ENCODE assay signal across 20 cellular contexts in genomic region chr12:126346087-126346486, GRCh38.
A peak's percentile ranks its signal among the peaks of the same experiment; 100 is the strongest.
DNase-seq lines count a peak whose midpoint lies in the region; ATAC-seq, FAIRE-seq and TF ChIP-seq lines count a peak whose summit lies in the region.
"Had no signal": no experiment of that assay in that cellular context is flagged by ENCODE, and none has a peak within 500 bp of the region (broad histone marks: within the 10 kb centered on the region; RNA-seq: fewer than 3 reads in every experiment).

No MANE protein-coding gene starts in this region.

- dilution Hi-C loops in mammary epithelial cell (cut with HindIII; ENCODE audit: low sequenced_read_pairs): no loop called here

- no peak overlapping the region for H3K9ac ChIP-seq in mammary epithelial cell (ENCODE audit: insufficient read depth, low read length)
- H3K9ac ChIP-seq in H1 (replicated peaks in 1 of 4; ENCODE audit: extremely low read depth in 1 of 4, low read depth in 3 of 4, low read length in 3 of 4): no peak overlapping the region

- H3K4me3 Mint-ChIP-seq in MCF 10A (ENCODE audit: unreplicated experiment): no peak overlapping the region
- H3K4me3 Mint-ChIP-seq in effector memory CD8-positive, alpha-beta T cell: no peak overlapping the region
- H3K4me3 Mint-ChIP-seq: CD14-positive monocyte had no signal

- POLR2A ChIA-PET in MCF 10A (lab: Yijun Ruan, JAX): no interaction called here
- POLR2A ChIA-PET in H1 (lab: Charles Lee; ENCODE audit: partially characterized antibody): no interaction called here

- CTCF ChIA-PET in MCF 10A (lab: Yijun Ruan, JAX) (interaction anchor here (0.7 kb wide), 1 partner anchor 47 kb away, joined by 3 read pairs; no protein-coding TSS in a partner anchor), mammary epithelial cell (lab: Charles Lee; ENCODE audit: low non-redundant PET) (no interaction called here), H1 (lab: Charles Lee; ENCODE audit: partially characterized antibody) (interaction anchor here (0.9 to 3.2 kb wide), 3 partner anchors 14 to 360 kb away, joined by 3 to 20 read pairs (median 3); no protein-coding TSS in a partner anchor)

- H3K27ac Mint-ChIP-seq in MCF 10A (ENCODE audit: low read depth, unreplicated experiment): no peak overlapping the region
- no peak overlapping the region for H3K27ac Mint-ChIP-seq in effector memory CD8-positive, alpha-beta T cell
- H3K27ac Mint-ChIP-seq: CD14-positive monocyte had no signal

- no peak overlapping the region for H4K5ac ChIP-seq in H1 (ENCODE audit: insufficient read length, low read depth, low read length)

- WGBS in mammary epithelial cell (ENCODE audit: low coverage, missing lambda C conversion rate): 65% methylated on average over 3 of the region's 3 CpGs
- 91% methylated on average over 3 of the region's 3 CpGs; no CpG with 5 or more reads in 1 of the 2 experiments for WGBS in H1 (ENCODE audit: extremely low coverage in 1 of 2, insufficient coverage in 1 of 2, insufficient read length in 1 of 2, insufficient replicate concordance in 2 of 2, low coverage in 1 of 2, low lambda C conversion rate in 2 of 2, missing lambda C conversion rate in 1 of 2), 2 experiments

- H3K14ac ChIP-seq in H1 (ENCODE audit: insufficient read length): no peak overlapping the region

- no peaks in the 10 kb centered on the region for H3K27me3 ChIP-seq in mammary epithelial cell (ENCODE audit: insufficient read depth, low read length)
- H3K27me3 ChIP-seq in H1 (replicated peaks in 1 of 4; ENCODE audit: control insufficient read depth in 3 of 4, extremely low read depth in 1 of 4, insufficient read depth in 3 of 4, low read length in 3 of 4): no peaks in the 10 kb centered on the region
- H3K27me3 ChIP-seq: SJSA1 had no signal

- H3K36me3 ChIP-seq in mammary epithelial cell (ENCODE audit: insufficient read depth, low read length) (no peaks in the 10 kb centered on the region), H1 (ENCODE audit: control insufficient read depth in 2 of 4, insufficient read depth in 4 of 4, low read length in 3 of 4) (no peaks in the 10 kb centered on the region)
- H3K36me3 ChIP-seq: SJSA1 had no signal

- H2BK20ac ChIP-seq in H1 (ENCODE audit: low read length): no peak overlapping the region

- in situ Hi-C loops in mammary epithelial cell (cut with MboI; ENCODE audit: low sequenced_read_pairs in 2 of 2): no loop called here

- H3K23me2 ChIP-seq in H1 (ENCODE audit: low read depth, low read length): no peaks in the 10 kb centered on the region

- no peaks in the 10 kb centered on the region for H3K27me3 Mint-ChIP-seq in MCF 10A (ENCODE audit: insufficient read depth, unreplicated experiment)
- H3K27me3 Mint-ChIP-seq in effector memory CD8-positive, alpha-beta T cell: no peaks in the 10 kb centered on the region

- H3K27ac ChIP-seq in mammary epithelial cell (ENCODE audit: insufficient read depth, low read depth, low read length): no peak overlapping the region
- H3K27ac ChIP-seq in H1 (ENCODE audit: low read depth, low read length): no peak overlapping the region
- H3K27ac ChIP-seq: PC-9, RWPE1, SJSA1 had no signal

- no peak overlapping the region for H3K23ac ChIP-seq in H1 (ENCODE audit: insufficient read length)

- H3K9me3 ChIP-seq in mammary epithelial cell (replicated peaks; ENCODE audit: insufficient read depth, low read length) (peaks cover 10% of the 10 kb centered on the region), H1 (ENCODE audit: insufficient read depth in 2 of 2, low read depth in 1 of 2, low read length in 1 of 2) (no peaks in the 10 kb centered on the region)
- H3K9me3 ChIP-seq: SJSA1 had no signal

- TF ChIP-seq CTCF in MCF 10A (IDR thresholded peaks at IDR 0.05; ENCODE audit: unreplicated experiment): peak; percentile 12
- no peak for TF ChIP-seq CTCF in mammary epithelial cell (conservative IDR thresholded peaks at IDR 0.05 in 1 of 2, IDR thresholded peaks at IDR 0.05 in 1 of 2; ENCODE audit: extremely low read depth in 1 of 2, insufficient read depth in 1 of 2, low read depth in 1 of 2, low read length in 2 of 2)
- TF ChIP-seq CTCF in NB4 (IDR thresholded peaks at IDR 0.05; ENCODE audit: low read depth, low read length): peak; percentile 22
- peak; percentile 12 to 21 (median 16); a peak in 3 of 4 replicates for TF ChIP-seq CTCF in H1 (IDR thresholded peaks at IDR 0.05; ENCODE audit: control extremely low read depth in 1 of 3, insufficient read depth in 1 of 3, low read depth in 1 of 3, low read length in 3 of 3)

- H3K36me3 Mint-ChIP-seq in MCF 10A (ENCODE audit: insufficient read depth, unreplicated experiment): peaks cover 4% of the 10 kb centered on the region
- no peaks in the 10 kb centered on the region for H3K36me3 Mint-ChIP-seq in effector memory CD8-positive, alpha-beta T cell (ENCODE audit: insufficient read depth)
- H3K36me3 Mint-ChIP-seq: CD14-positive monocyte had no signal

- H3K4me3 ChIP-seq in mammary epithelial cell (replicated peaks in 1 of 3; ENCODE audit: insufficient read depth in 1 of 3, low read depth in 2 of 3, low read length in 3 of 3) (no peak overlapping the region), NB4 (ENCODE audit: low read depth, low read length) (no peak overlapping the region), H1 (ENCODE audit: extremely low read depth in 1 of 4, insufficient read depth in 2 of 4, low read depth in 3 of 4, low read length in 4 of 4) (no peak overlapping the region)
- H3K4me3 ChIP-seq: PC-9, SJSA1 had no signal

- no peak overlapping the region for H4K8ac ChIP-seq in H1 (ENCODE audit: extremely low read depth, insufficient read depth, low read length)

- BruUV-seq in MCF 10A (replicated peaks; lab: Mats Ljungman, UMichigan): no TSS peak
- no TSS peak for BruUV-seq in mammary epithelial cell (replicated peaks; lab: Mats Ljungman, UMichigan)

- H2BK15ac ChIP-seq in H1 (ENCODE audit: low read length): no peak overlapping the region

- H3K4me1 ChIP-seq in mammary epithelial cell (ENCODE audit: insufficient read depth, low read length) (no peaks in the 10 kb centered on the region), H1 (replicated peaks in 1 of 4; ENCODE audit: control insufficient read depth in 3 of 4, insufficient read depth in 4 of 4, low read length in 3 of 4) (no peaks in the 10 kb centered on the region)
- H3K4me1 ChIP-seq: SJSA1 had no signal

- no peak overlapping the region for H3K4ac ChIP-seq in H1 (replicated peaks; ENCODE audit: insufficient read length, low read depth, low read length)

- no peak overlapping the region for H3K18ac ChIP-seq in H1 (ENCODE audit: extremely low read depth, low read length)

- H2BK12ac ChIP-seq in H1 (ENCODE audit: low read depth, low read length): no peak overlapping the region

- no peak overlapping the region for H4K91ac ChIP-seq in H1 (replicated peaks; ENCODE audit: insufficient read length, low read length)

- H3K4me2 ChIP-seq in mammary epithelial cell (ENCODE audit: insufficient read depth, low read depth, low read length) (no peak overlapping the region), H1 (ENCODE audit: insufficient read depth in 1 of 2, low read depth in 2 of 2, low read length in 2 of 2) (no peak overlapping the region)
- H3K4me2 ChIP-seq: PC-9 had no signal

- intact Hi-C loops in MCF 10A (cut with micrococcal nuclease): loop anchor here (2.0 to 5.0 kb wide), 2 partner anchors 271 to 401 kb away; no protein-coding TSS in a partner anchor
- intact Hi-C loops in mammary epithelial cell (cut with micrococcal nuclease): no loop called here

- no peak for FAIRE-seq in H1 (lab: Jason Lieb, UNC)

- H2BK5ac ChIP-seq in H1 (ENCODE audit: low read depth, low read length): no peak overlapping the region

- no peaks in the 10 kb centered on the region for H4K20me1 ChIP-seq in mammary epithelial cell (ENCODE audit: insufficient read depth, low read length)
- H4K20me1 ChIP-seq in H1 (replicated peaks in 1 of 2; ENCODE audit: control insufficient read depth in 1 of 2, insufficient read depth in 2 of 2, low read length in 2 of 2): no peaks in the 10 kb centered on the region

- no peaks in the 10 kb centered on the region for H3K4me1 Mint-ChIP-seq in MCF 10A (ENCODE audit: insufficient read depth, unreplicated experiment)
- no peaks in the 10 kb centered on the region for H3K4me1 Mint-ChIP-seq in effector memory CD8-positive, alpha-beta T cell (ENCODE audit: low read depth in 2 of 2)
- H3K4me1 Mint-ChIP-seq: CD14-positive monocyte had no signal

- H3K79me1 ChIP-seq in H1 (ENCODE audit: low read depth, low read length): no peaks in the 10 kb centered on the region

- H2AFZ ChIP-seq in mammary epithelial cell (ENCODE audit: low read depth, low read length): no peak overlapping the region
- H2AFZ ChIP-seq in H1 (ENCODE audit: low read length): no peak overlapping the region
- H2AFZ ChIP-seq: PC-9 had no signal

- H2AK5ac ChIP-seq in H1 (ENCODE audit: low read depth, low read length): no peak overlapping the region

- no peak for DNase-seq in MCF 10A (ENCODE audit: unreplicated experiment)
- DNase-seq in mammary epithelial cell: no peak
- DNase-seq in NB4 (ENCODE audit: low read depth): no peak
- no peak for DNase-seq in H1 (ENCODE audit: low read depth in 1 of 2, low spot score in 2 of 2)
- no peak for DNase-seq in midbrain (lab: John Stamatoyannopoulos, UW)
- DNase-seq in effector memory CD8-positive, alpha-beta T cell: no peak
- DNase-seq: ACHN, GDM1, NCI-H1417 treated with DMSO at 0.1 percent for 48 hours, NCI-H187 treated with DMSO at 0.1 percent for 48 hours, NCI-H2171, NCI-H526, PC-9, SW 1271, T-helper 2 cell had no signal

- no peak overlapping the region for H3K56ac ChIP-seq in H1 (replicated peaks; ENCODE audit: insufficient read length, low read depth, low read length)

- ATAC-seq in GM21423 (IDR thresholded peaks at IDR 0.05; ENCODE audit: unreplicated experiment): no peak
- no peak for ATAC-seq in effector memory CD8-positive, alpha-beta T cell (replicated peaks)
- ATAC-seq: HCT116 had no signal

- peak; percentile 38 to 51; a peak in 3 of 4 replicates for TF ChIP-seq RAD21 in H1 (IDR thresholded peaks at IDR 0.05 in 1 of 2, conservative IDR thresholded peaks at IDR 0.05 in 1 of 2; ENCODE audit: low read depth in 2 of 2, low read length in 2 of 2)

- no peak for TF ChIP-seq POLR2A in NB4 (IDR thresholded peaks at IDR 0.05; ENCODE audit: extremely low read depth, insufficient read length)
- TF ChIP-seq POLR2A in H1 (IDR thresholded peaks at IDR 0.05; ENCODE audit: control extremely low read depth in 1 of 2, low read depth in 2 of 2, low read length in 2 of 2): no peak

- TF ChIP-seq EP300 in H1 (IDR thresholded peaks at IDR 0.05; ENCODE audit: borderline replicate concordance in 1 of 2, low read depth in 2 of 2, low read length in 2 of 2): no peak

- no peaks in the 10 kb centered on the region for H3K9me3 Mint-ChIP-seq in MCF 10A (ENCODE audit: unreplicated experiment)
- H3K9me3 Mint-ChIP-seq in effector memory CD8-positive, alpha-beta T cell: peaks cover 0 to 6% of the 10 kb centered on the region in 2 donors

- no peak overlapping the region for H2BK120ac ChIP-seq in H1 (replicated peaks; ENCODE audit: low read depth, low read length)

- H3K79me2 ChIP-seq in mammary epithelial cell (ENCODE audit: insufficient read depth, low read length) (no peaks in the 10 kb centered on the region), H1 (ENCODE audit: control insufficient read depth in 1 of 2, insufficient read depth in 2 of 2, low read length in 2 of 2) (no peaks in the 10 kb centered on the region)

TF ChIP-seq in H1, 55 proteins besides CTCF, POLR2A, EP300 and RAD21 (continues in another document):
- TF ChIP-seq TAF1 (IDR thresholded peaks at IDR 0.05; ENCODE audit: low read depth, low read length) (no peak), RBBP5 (IDR thresholded peaks at IDR 0.05; ENCODE audit: borderline replicate concordance, low read depth, low read length) (no peak)

Comparison
In these comparisons a context has a peak if more than half of its experiments do, and no peak if none do; other contexts are left out.
1. CTCF ChIP-seq: peak in MCF 10A (single experiment), NB4 (single experiment) and H1 (3 of 3); none in mammary epithelial cell (0 of 2).